20 cellular contexts compared by ENCODE assay signal in the genomic region with DNA sequence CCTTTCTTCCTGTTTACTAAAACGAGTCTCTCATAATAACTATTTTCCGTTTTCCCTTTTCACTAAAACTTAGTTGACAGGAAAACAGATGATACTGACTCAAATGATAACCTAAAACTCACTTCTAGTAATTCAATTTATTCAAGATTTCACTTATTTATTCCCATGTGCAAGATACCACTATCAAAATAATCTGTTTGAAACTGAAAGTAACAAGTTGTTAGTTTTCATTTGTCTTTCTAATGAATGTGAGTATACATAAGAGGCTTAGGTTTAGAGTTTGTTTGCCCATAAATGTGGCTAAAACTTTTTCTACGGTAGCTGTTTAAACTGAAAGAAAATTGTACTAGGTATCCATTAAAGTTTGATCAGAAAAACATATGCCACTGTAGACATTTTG.
DNase-seq lines count a peak whose midpoint lies in the region; ATAC-seq and TF ChIP-seq lines count a peak whose summit lies in the region.
"Had no signal": no experiment of that assay in that cellular context is flagged by ENCODE, and none has a peak within 500 bp of the region (broad histone marks: within the 10 kb centered on the region; RNA-seq: fewer than 3 reads in every experiment).

No MANE protein-coding gene starts in this region.

- no peaks in the 10 kb centered on the region for H3K36me3 Mint-ChIP-seq in activated CD4-positive, alpha-beta T cell treated with anti-CD3 and anti-CD28 coated beads, Interleukin-2, amount 10 ng/mL, durations not matched to agents 7 days and 5 days (ENCODE audit: low read depth)
- H3K36me3 Mint-ChIP-seq in immature natural killer cell (no peaks in the 10 kb centered on the region), CD14-positive monocyte (no peaks in the 10 kb centered on the region)
- H3K36me3 Mint-ChIP-seq: brain, WTC11 had no signal

- POLR2A ChIA-PET in activated CD4-positive, alpha-beta T cell treated with anti-CD3 and anti-CD28 coated beads, Interleukin-2, amount 10 ng/mL, durations not matched to agents 7 days and 5 days (lab: Charles Lee): no interaction called here

- ATAC-seq in GM19328 (IDR thresholded peaks at IDR 0.05; ENCODE audit: unreplicated experiment): peak; percentile 46
- no peak for ATAC-seq in left lobe of liver
- ATAC-seq: K562, WTC11 had no signal

- H3K4me3 Mint-ChIP-seq in activated CD4-positive, alpha-beta T cell treated with anti-CD3 and anti-CD28 coated beads, Interleukin-2, amount 10 ng/mL, durations not matched to agents 7 days and 5 days: peak overlapping the region; percentile 30
- peak overlapping the region; percentile 60 to 71 (median 62) for H3K4me3 Mint-ChIP-seq in immature natural killer cell
- H3K4me3 Mint-ChIP-seq in CD14-positive monocyte: no peak overlapping the region
- H3K4me3 Mint-ChIP-seq: nephron, WTC11 had no signal

- no peak overlapping the region for H3K27ac Mint-ChIP-seq in activated CD4-positive, alpha-beta T cell treated with anti-CD3 and anti-CD28 coated beads, Interleukin-2, amount 10 ng/mL, durations not matched to agents 7 days and 5 days
- H3K27ac Mint-ChIP-seq in immature natural killer cell (peak overlapping the region in 4 of 6 donors; percentile 7 to 45 (median 34)), CD14-positive monocyte (no peak overlapping the region)
- H3K27ac Mint-ChIP-seq: nephron, WTC11 had no signal

- TF ChIP-seq CTCF in CD14-positive monocyte (IDR thresholded peaks at IDR 0.05): no peak

- H3K9me3 Mint-ChIP-seq in activated CD4-positive, alpha-beta T cell treated with anti-CD3 and anti-CD28 coated beads, Interleukin-2, amount 10 ng/mL, durations not matched to agents 7 days and 5 days: no peaks in the 10 kb centered on the region
- H3K9me3 Mint-ChIP-seq in immature natural killer cell (peaks cover 0 to 4% (median 2%) of the 10 kb centered on the region in 6 donors), CD14-positive monocyte (peaks cover 0 to 7% (median 2%) of the 10 kb centered on the region in 7 donors)
- H3K9me3 Mint-ChIP-seq: nephron, WTC11 had no signal

- intact Hi-C loops in CD14-positive monocyte (cut with micrococcal nuclease): no loop called here

- H3K4me1 Mint-ChIP-seq in activated CD4-positive, alpha-beta T cell treated with anti-CD3 and anti-CD28 coated beads, Interleukin-2, amount 10 ng/mL, durations not matched to agents 7 days and 5 days: no peaks in the 10 kb centered on the region
- H3K4me1 Mint-ChIP-seq in immature natural killer cell (peaks cover 3 to 10% of the 10 kb centered on the region in 2 donors), CD14-positive monocyte (no peaks in the 10 kb centered on the region)

- CTCF ChIA-PET in activated CD4-positive, alpha-beta T cell treated with anti-CD3 and anti-CD28 coated beads, Interleukin-2, amount 10 ng/mL, durations not matched to agents 7 days and 5 days (lab: Charles Lee): no interaction called here

- H3K27me3 Mint-ChIP-seq in activated CD4-positive, alpha-beta T cell treated with anti-CD3 and anti-CD28 coated beads, Interleukin-2, amount 10 ng/mL, durations not matched to agents 7 days and 5 days: no peaks in the 10 kb centered on the region
- H3K27me3 Mint-ChIP-seq in immature natural killer cell (ENCODE audit: low read depth in 3 of 3) (peaks cover 0 to 2% (median 0%) of the 10 kb centered on the region in 3 donors), CD14-positive monocyte (ENCODE audit: low read depth in 3 of 3) (peaks cover 0 to 2% (median 0%) of the 10 kb centered on the region in 3 donors)
- H3K27me3 Mint-ChIP-seq: brain had no signal

- no peak for DNase-seq in activated CD4-positive, alpha-beta T cell treated with anti-CD3 and anti-CD28 coated beads, Interleukin-2, amount 10 ng/mL, durations not matched to agents 7 days and 5 days
- no peak for DNase-seq in activated CD4-positive, alpha-beta T cell treated with anti-CD3 and anti-CD28 coated beads for 1 hour
- DNase-seq in NAMALWA (ENCODE audit: low spot score) (peak; percentile 39), immature natural killer cell (peak in 1 of 3 donors; percentile 1), CD14-positive monocyte (ENCODE audit: low spot score) (no peak), left lobe of liver (ENCODE audit: low spot score) (no peak)
- DNase-seq in activated T-cell treated with anti-CD3 and anti-CD28 coated beads, Interleukin-2, amount 50 U/mL, for 1 hour: no peak
- DNase-seq: activated CD8-positive, alpha-beta memory T cell treated with anti-CD3 and anti-CD28 coated beads, Interleukin-2, amount 50 U/mL, for 4 hours; activated naive CD4-positive, alpha-beta T cell treated with Interleukin-2 at 50 U/mL for 16 hours; dorsolateral prefrontal cortex; erythroblast; NCI-H2171 treated with DMSO at 0.1 percent for 48 hours; NCI-H82; stimulated activated CD4-positive, alpha-beta T cell treated with anti-CD3 and anti-CD28 coated beads, Interleukin-12 subunit alpha, Interleukin-12 subunit beta, amount 100 ng/mL, for 4 hours; stimulated activated naive CD4-positive, alpha-beta T cell had no signal

Comparison
In these comparisons a context has a peak if more than half of its experiments do, and no peak if none do; other contexts are left out.
1. H3K27ac Mint-ChIP-seq: peak in immature natural killer cell (4 of 6); none in activated CD4-positive, alpha-beta T cell treated with anti-CD3 and anti-CD28 coated beads, Interleukin-2, amount 10 ng/mL, durations not matched to agents 7 days and 5 days (single experiment) and CD14-positive monocyte (0 of 7).
2. H3K4me3 Mint-ChIP-seq: peak in activated CD4-positive, alpha-beta T cell treated with anti-CD3 and anti-CD28 coated beads, Interleukin-2, amount 10 ng/mL, durations not matched to agents 7 days and 5 days (single experiment) and immature natural killer cell (5 of 5); none in CD14-positive monocyte (0 of 2).